ENCODE assay signal across 21 cellular contexts in genomic region chr10:28681928-28682750, GRCh38. TPM values are rescaled to one million over a fixed set of nuclear protein-coding genes. Genes with fewer than 3 reads are reported as not detected.
DNase-seq lines count a peak whose midpoint lies in the region; ATAC-seq, FAIRE-seq and TF ChIP-seq lines count a peak whose summit lies in the region.
"Had no signal": no experiment of that assay in that cellular context is flagged by ENCODE, and none has a peak within 500 bp of the region (broad histone marks: within the 10 kb centered on the region; RNA-seq: fewer than 3 reads in every experiment).

No MANE protein-coding gene starts in this region.

- peak; percentile 67; the same call in 1 of the 2 replicates for TF ChIP-seq EP300 in K562 (IDR thresholded peaks at IDR 0.05; ENCODE audit: low read length)

- no peak overlapping the region; a peak in 1 of 4 replicates for H3K9ac ChIP-seq in K562 (ENCODE audit: insufficient read depth in 1 of 2, low read depth in 2 of 2, low read length in 2 of 2)
- H3K9ac ChIP-seq: neural progenitor cell had no signal

- peak overlapping the region; percentile 65 for H3K4me2 ChIP-seq in K562 (ENCODE audit: insufficient read depth, low read length)

- DNase-seq in right cardiac atrium = no peak
- no peak for DNase-seq in Right ventricle myocardium inferior (ENCODE audit: missing footprints)
- peak; percentile 25 to 77 (median 30) for DNase-seq in K562 (ENCODE audit: extremely low read depth in 1 of 4, low spot score in 3 of 4)
- DNase-seq in lower lobe of right lung = no peak
- DNase-seq in stimulated activated naive CD4-positive, alpha-beta T cell (lab: John Stamatoyannopoulos, UW) = no peak
- DNase-seq in SIG-M5 (lab: John Stamatoyannopoulos, UW) = no peak
- DNase-seq: activated CD8-positive, alpha-beta T cell treated with anti-CD3 and anti-CD28 coated beads, Interleukin-2, amount 10 ng/mL, durations not matched to agents 7 days and 5 days; activated naive CD8-positive, alpha-beta T cell treated with anti-CD3 and anti-CD28 coated beads for 36 hours; activated T-cell treated with anti-CD3 and anti-CD28 coated beads, Interleukin-2, amount 50 U/mL, for 72 hours; COR-L47; esophagus squamous epithelium; KBM-7; midbrain; NCI-H1092 treated with DMSO at 0.1 percent for 48 hours; NCI-H774 had no signal

- no peak for TF ChIP-seq POLR2A in K562 (conservative IDR thresholded peaks at IDR 0.05)

- BruUV-seq in K562 (replicated peaks; lab: Mats Ljungman, UMichigan) = no TSS peak

- in situ Hi-C loops in K562 (cut with MboI) = no loop called here

- H3K27ac ChIP-seq in right cardiac atrium (ENCODE audit: low read length) (peak overlapping the region; percentile 5), K562 (ENCODE audit: extremely low read depth, low read depth, low read length) (peak overlapping the region; percentile 35; the same call in 1 of the 3 replicates), lower lobe of right lung (no peak overlapping the region), urinary bladder (ENCODE audit: low read depth) (no peak overlapping the region)
- H3K27ac ChIP-seq: esophagus squamous epithelium, neural progenitor cell had no signal

- intact Hi-C loops in right cardiac atrium (cut with DNase I) = loop anchor here in 3 of 4 donors (10.0 kb wide), 3 partner anchors 113 to 213 kb away; no protein-coding TSS in a partner anchor
- intact Hi-C loops in Right ventricle myocardium inferior (cut with DNase I) = no loop called here
- intact Hi-C loops in K562 (cut with micrococcal nuclease) = no loop called here
- intact Hi-C loops in lower lobe of right lung (cut with DNase I) = no loop called here

- CTCF ChIA-PET in K562 (lab: Yijun Ruan, JAX; ENCODE audit: low intra/inter-chr PET ratio) = no interaction called here

- H3K4me1 ChIP-seq in right cardiac atrium (ENCODE audit: control insufficient read depth, insufficient read depth, low read length) = peaks cover 2% of the 10 kb centered on the region
- peaks cover 20 to 31% of the 10 kb centered on the region in 2 experiments for H3K4me1 ChIP-seq in K562 (replicated peaks in 1 of 2; ENCODE audit: control insufficient read depth in 2 of 2, insufficient read depth in 2 of 2, low read length in 2 of 2)
- H3K4me1 ChIP-seq in lower lobe of right lung = peaks cover 32% of the 10 kb centered on the region
- no peaks in the 10 kb centered on the region for H3K4me1 ChIP-seq in urinary bladder (ENCODE audit: insufficient read depth)

- WGBS in right cardiac atrium = 45% methylated on average over 14 of the region's 14 CpGs
- WGBS in K562 (ENCODE audit: insufficient coverage, low coverage, missing lambda C conversion rate) = 4% methylated on average over 14 of the region's 14 CpGs
- 36% methylated on average over 14 of the region's 14 CpGs for WGBS in urinary bladder

- peaks cover 40% of the 10 kb centered on the region for H3K36me3 ChIP-seq in K562 (ENCODE audit: control insufficient read depth, insufficient read depth, low read length)
- H3K36me3 ChIP-seq in lower lobe of right lung = peaks cover 10% of the 10 kb centered on the region
- no peaks in the 10 kb centered on the region for H3K36me3 ChIP-seq in urinary bladder (ENCODE audit: insufficient read depth)
- H3K36me3 ChIP-seq: esophagus squamous epithelium, neural progenitor cell had no signal

- H3K9me1 ChIP-seq in K562 (ENCODE audit: control insufficient read depth, insufficient read depth, low read length) = no peaks in the 10 kb centered on the region

- H3K9me3 ChIP-seq in right cardiac atrium (ENCODE audit: control insufficient read depth, low read length) (no peaks in the 10 kb centered on the region), K562 (replicated peaks; ENCODE audit: control insufficient read depth, insufficient read depth, low read depth, low read length) (no peaks in the 10 kb centered on the region), lower lobe of right lung (no peaks in the 10 kb centered on the region)
- H3K9me3 ChIP-seq: esophagus squamous epithelium, right lobe of liver had no signal

- TF ChIP-seq CTCF in K562 (IDR thresholded peaks at IDR 0.05 in 2 of 3, conservative IDR thresholded peaks at IDR 0.05 in 1 of 3; ENCODE audit: insufficient read depth in 2 of 3, low read depth in 1 of 3, low read length in 3 of 3) (no peak), lower lobe of right lung (IDR thresholded peaks at IDR 0.05) (no peak)

- H3K4me3 ChIP-seq in right cardiac atrium (ENCODE audit: low read length) (no peak overlapping the region), K562 (peak overlapping the region; percentile 78; the same call in 1 of the 2 replicates), lower lobe of right lung (peak overlapping the region; percentile 12), urinary bladder (ENCODE audit: low read depth, low read length) (peak overlapping the region; percentile 17)
- H3K4me3 ChIP-seq: esophagus squamous epithelium, neural progenitor cell, right lobe of liver had no signal

- FAIRE-seq in K562 (lab: Jason Lieb, UNC) = peak; percentile 79
- FAIRE-seq: islet of Langerhans, RCC 7860 had no signal

- H4K20me1 ChIP-seq in K562 (replicated peaks; ENCODE audit: control insufficient read depth, insufficient read depth, low read length) = peaks cover 39% of the 10 kb centered on the region

- peaks cover 61% of the 10 kb centered on the region for H3K79me2 ChIP-seq in K562 (ENCODE audit: control insufficient read depth, insufficient read depth, low read length)

- H3K27me3 ChIP-seq in right cardiac atrium (ENCODE audit: control insufficient read depth, insufficient read depth) (no peaks in the 10 kb centered on the region), K562 (ENCODE audit: control insufficient read depth in 2 of 2, insufficient read depth in 2 of 2, low read length in 2 of 2) (no peaks in the 10 kb centered on the region), lower lobe of right lung (ENCODE audit: low read depth) (peaks cover 8% of the 10 kb centered on the region)
- H3K27me3 ChIP-seq: right lobe of liver had no signal

- no peak for TF ChIP-seq RAD21 in K562 (CRISPR knock-in tag; conservative IDR thresholded peaks at IDR 0.05 in 1 of 2, IDR thresholded peaks at IDR 0.05 in 1 of 2)

- H2AFZ ChIP-seq in K562 (ENCODE audit: low read depth, low read length) = no peak overlapping the region
- H2AFZ ChIP-seq: neural progenitor cell had no signal

- POLR2A ChIA-PET in K562 (lab: Yijun Ruan, JAX) = interaction anchor here (0.6 to 1.4 kb wide), 7 partner anchors 8 to 387 kb away, joined by 3 to 5 read pairs (median 3); no protein-coding TSS in a partner anchor

- no peak for ATAC-seq in right cardiac atrium
- ATAC-seq in Right ventricle myocardium inferior = no peak
- peak; percentile 7; the same call in 1 of the 3 replicates for ATAC-seq in K562
- ATAC-seq in lower lobe of right lung = no peak
- ATAC-seq in HG03025 (IDR thresholded peaks at IDR 0.05; ENCODE audit: low FRiP score, unreplicated experiment) = no peak
- ATAC-seq: activated CD8-positive, alpha-beta T cell treated with anti-CD3 and anti-CD28 coated beads, Interleukin-2, amount 10 ng/mL, durations not matched to agents 7 days and 5 days; activated T-cell treated with anti-CD3 and anti-CD28 coated beads, Interleukin-2, amount 50 U/mL, for 72 hours; right lobe of liver had no signal

TF ChIP-seq in K562, 482 proteins besides CTCF, POLR2A, EP300 and RAD21 (continues in another document):
- TF ChIP-seq SRSF9 (IDR thresholded peaks at IDR 0.05; ENCODE audit: borderline replicate concordance, low read depth, low read length) (no peak), GTF2E2 (tag; IDR thresholded peaks at IDR 0.05) (no peak), HOXB6 (CRISPR knock-in tag; IDR thresholded peaks at IDR 0.05; ENCODE audit: borderline replicate concordance) (no peak), ZNF23 (CRISPR knock-in tag; IDR thresholded peaks at IDR 0.05) (no peak), SMARCE1 (IDR thresholded peaks at IDR 0.05) (peak; percentile 73), TAF15 (IDR thresholded peaks at IDR 0.05; ENCODE audit: low read depth, low read length) (no peak), ZNF232 (CRISPR knock-in tag; IDR thresholded peaks at IDR 0.05) (no peak), STAT5B (CRISPR knock-in tag; IDR thresholded peaks at IDR 0.05) (no peak), ZNF408 (CRISPR knock-in tag; IDR thresholded peaks at IDR 0.05; ENCODE audit: low read depth) (no peak), MBD2 (IDR thresholded peaks at IDR 0.05; ENCODE audit: borderline replicate concordance, low read depth) (no peak), ZNF384 (IDR thresholded peaks at IDR 0.05; ENCODE audit: low read depth, low read length) (no peak), PTRF (tag; IDR thresholded peaks at IDR 0.05) (no peak), MIER1 (IDR thresholded peaks at IDR 0.05; ENCODE audit: low read depth) (no peak), MAFF (IDR thresholded peaks at IDR 0.05; ENCODE audit: low read length) (no peak), ARID2 (IDR thresholded peaks at IDR 0.05) (no peak), ZFX (CRISPR knock-in tag; IDR thresholded peaks at IDR 0.05) (no peak), ZNF444 (CRISPR knock-in tag; IDR thresholded peaks at IDR 0.05) (no peak), THRAP3 (IDR thresholded peaks at IDR 0.05; ENCODE audit: borderline replicate concordance) (no peak), NCOA1 (IDR thresholded peaks at IDR 0.05; ENCODE audit: low read depth) (no peak)

RNA-seq across cellular contexts. Expression of gene BAMBI, which starts 4.8 kb away (rescaled TPM):
- total RNA-seq in right cardiac atrium (10 to 100 TPM; 33.3 to 45.3 (median 37.1) TPM), Right ventricle myocardium inferior (17.9 TPM), K562 (2014; rRNA removed) (21.8 TPM in 2 replicates), K562 (2014; rRNA removed; fragmentation: Illumina TruSeq; extraction: Trizol) (13.5 and 14.8 TPM in 2 replicates), K562 (2015; rRNA removed; fragmentation: Illumina TruSeq; extraction: Trizol) (18.9 and 19.2 TPM in 2 replicates), K562 (2021) (18.7 and 20.1 TPM in 2 replicates), lower lobe of right lung (7.9 TPM), urinary bladder (33.7 TPM)
- polyA plus RNA-seq in right cardiac atrium (24.2 TPM), K562 (2011; rRNA removed) (7.2 and 7.7 TPM in 2 replicates), K562 (2014; fragmentation: Illumina TruSeq; extraction: Trizol) (10.9 and 11.6 TPM in 2 replicates), K562 (2014; fragmentation: Nextera tagmentation; extraction: Ambion mirVana) (1 to 10 TPM; 2.0 to 2.9 TPM), K562 (2014; rRNA removed) (13.2 and 13.6 TPM in 2 replicates), urinary bladder (27.0 TPM)
- total RNA-seq in K562 (2011; cell fraction: chromatin; rRNA removed; ENCODE audit: low replicate concordance) = 24.8 and 28.2 TPM in 2 replicates
- 17.6 and 25.8 TPM in 2 replicates for total RNA-seq in K562 (2011; cell fraction: nucleolus; rRNA removed)
- 17.6 and 19.4 TPM in 2 replicates for total RNA-seq in K562 (2011; cell fraction: nucleoplasm; rRNA removed)
- 6.9 and 11.4 TPM in 2 replicates for polyA plus RNA-seq in K562 (2011; cell fraction: cytosol; rRNA removed)
- 21.3 and 26.7 TPM in 2 replicates for polyA plus RNA-seq in K562 (2011; cell fraction: nucleus; rRNA removed)
- polyA plus RNA-seq in K562 (2012) = 13.5 and 15.2 TPM in 2 replicates
- polyA minus RNA-seq in K562 (2011; rRNA and poly(A)+ RNA removed) = 6.0 and 6.4 TPM in 2 replicates
- 4.6 and 6.2 TPM in 2 replicates for polyA minus RNA-seq in K562 (2011; cell fraction: cytosol; rRNA and poly(A)+ RNA removed)
- 9.3 and 13.3 TPM in 2 replicates for polyA minus RNA-seq in K562 (2011; cell fraction: nucleus; rRNA and poly(A)+ RNA removed)

Comparison
In these comparisons a context has a peak if more than half of its experiments do, and no peak if none do; other contexts are left out.
1. intact Hi-C loops: an anchor here in right cardiac atrium (10.0 kb wide); none called in Right ventricle myocardium inferior, K562 and lower lobe of right lung.
2. DNase-seq: peak in K562 (4 of 4); none in right cardiac atrium (0 of 3), Right ventricle myocardium inferior (single experiment), lower lobe of right lung (single experiment), stimulated activated naive CD4-positive, alpha-beta T cell (0 of 6) and SIG-M5 (single experiment).
3. H3K27ac ChIP-seq: peak in right cardiac atrium (single experiment) and K562 (single experiment); none in lower lobe of right lung (single experiment) and urinary bladder (single experiment).